8 cellular contexts compared by ENCODE assay signal in the genomic region with DNA sequence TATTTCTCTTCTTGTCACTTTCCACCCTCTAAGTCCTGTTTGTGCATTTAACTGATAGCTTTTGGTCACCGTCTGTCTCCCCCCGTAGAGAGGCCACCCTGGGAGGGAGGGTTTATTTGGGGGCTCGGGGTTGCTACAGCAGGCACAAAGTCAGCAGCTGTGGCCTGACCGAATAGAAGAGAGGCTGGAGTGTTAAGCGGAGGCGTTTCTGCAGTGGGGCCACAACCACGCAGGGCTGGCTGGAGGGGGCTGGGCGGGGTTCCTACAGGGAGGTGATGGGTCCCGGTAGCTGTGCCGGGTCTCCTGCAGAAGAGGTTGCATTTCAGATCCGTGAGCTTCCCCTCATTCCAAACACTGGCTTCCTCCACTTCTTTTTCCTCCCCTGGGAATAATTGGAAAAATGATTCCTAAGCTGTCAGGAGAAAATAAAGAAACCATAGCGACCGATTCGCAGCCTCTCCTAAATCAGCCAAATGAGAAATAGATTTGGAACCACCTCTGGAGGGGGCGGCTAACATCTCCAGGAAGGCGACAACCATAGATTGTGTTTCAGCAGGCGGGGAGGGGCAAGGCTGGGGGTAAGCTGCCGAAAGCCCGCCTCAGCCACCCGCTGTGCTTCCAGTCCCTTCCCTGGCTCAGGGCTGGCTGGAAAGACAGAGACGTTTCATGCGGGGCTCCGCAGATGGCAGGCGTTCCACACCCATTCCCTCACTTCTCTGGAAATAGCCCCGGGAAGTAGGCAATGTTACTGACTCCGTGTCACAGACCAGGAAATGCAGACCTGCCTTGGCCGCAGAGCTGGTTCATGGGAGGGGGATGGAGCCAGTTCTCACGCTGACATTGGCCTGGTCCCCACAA.
A peak's percentile ranks its signal among the peaks of the same experiment; 100 is the strongest.
DNase-seq lines count a peak whose midpoint lies in the region; ATAC-seq and TF ChIP-seq lines count a peak whose summit lies in the region.

No MANE protein-coding gene starts in this region.

- H3K27me3 ChIP-seq in right atrium auricular region, result no peaks in the 10 kb centered on the region

- no peak overlapping the region for H3K4me3 Mint-ChIP-seq in activated T-helper 17 cell treated with anti-CD3 and anti-CD28 coated beads, Interleukin-2, amount 50 U/mL, for 72 hours

- no peaks in the 10 kb centered on the region for H3K27me3 Mint-ChIP-seq in activated T-helper 17 cell treated with anti-CD3 and anti-CD28 coated beads, Interleukin-2, amount 50 U/mL, for 72 hours

- peak; percentile 87 for DNase-seq in ELF-1 (ENCODE audit: low read depth, low spot score)
- peak in 47 of 58 donors; percentile 16 to 72 (median 50) for DNase-seq in anterior cingulate cortex (lab: John Stamatoyannopoulos, UW)
- DNase-seq in right atrium auricular region (ENCODE audit: low spot score), result no peak
- DNase-seq in posterior cingulate gyrus, result peak in 9 of 10 donors; percentile 43 to 94 (median 58)
- no peak for DNase-seq in NCI-H2081 (lab: John Stamatoyannopoulos, UW)

- ATAC-seq in HG02798 (IDR thresholded peaks at IDR 0.05; ENCODE audit: poor library complexity, unreplicated experiment), result no peak
- no peak for ATAC-seq in activated T-helper 17 cell treated with anti-CD3 and anti-CD28 coated beads, Interleukin-2, amount 50 U/mL, for 72 hours (replicated peaks)
- no peak for ATAC-seq in GM21825 (IDR thresholded peaks at IDR 0.05; ENCODE audit: unreplicated experiment)

- H3K4me3 ChIP-seq in right atrium auricular region, result peak overlapping the region; percentile 13 to 34

- no peaks in the 10 kb centered on the region for H3K36me3 ChIP-seq in right atrium auricular region

- no peak overlapping the region for H3K27ac Mint-ChIP-seq in activated T-helper 17 cell treated with anti-CD3 and anti-CD28 coated beads, Interleukin-2, amount 50 U/mL, for 72 hours

- H3K27ac ChIP-seq in right atrium auricular region, result peak overlapping the region; percentile 59 to 79

- TF ChIP-seq CTCF in right atrium auricular region (IDR thresholded peaks at IDR 0.05), result no peak

- H3K4me1 ChIP-seq in right atrium auricular region, result peaks cover 0 to 72% of the 10 kb centered on the region in 2 donors

- H3K4me1 Mint-ChIP-seq in activated T-helper 17 cell treated with anti-CD3 and anti-CD28 coated beads, Interleukin-2, amount 50 U/mL, for 72 hours, result peaks cover 28% of the 10 kb centered on the region

- H3K9me3 ChIP-seq in right atrium auricular region, result no peaks in the 10 kb centered on the region

- no peaks in the 10 kb centered on the region for H3K9me3 Mint-ChIP-seq in activated T-helper 17 cell treated with anti-CD3 and anti-CD28 coated beads, Interleukin-2, amount 50 U/mL, for 72 hours

- H3K36me3 Mint-ChIP-seq in activated T-helper 17 cell treated with anti-CD3 and anti-CD28 coated beads, Interleukin-2, amount 50 U/mL, for 72 hours (ENCODE audit: low read depth), result peaks cover 5% of the 10 kb centered on the region

- intact Hi-C loops in posterior cingulate gyrus (cut with DNase I), result no loop called here

Comparison
In these comparisons a context has a peak if more than half of its experiments do, and no peak if none do; other contexts are left out.
1. DNase-seq: peak in ELF-1 (single experiment), anterior cingulate cortex (47 of 58) and posterior cingulate gyrus (9 of 10); none in right atrium auricular region (single experiment) and NCI-H2081 (0 of 2).